9 cellular contexts compared by ENCODE assay signal in the genomic region with DNA sequence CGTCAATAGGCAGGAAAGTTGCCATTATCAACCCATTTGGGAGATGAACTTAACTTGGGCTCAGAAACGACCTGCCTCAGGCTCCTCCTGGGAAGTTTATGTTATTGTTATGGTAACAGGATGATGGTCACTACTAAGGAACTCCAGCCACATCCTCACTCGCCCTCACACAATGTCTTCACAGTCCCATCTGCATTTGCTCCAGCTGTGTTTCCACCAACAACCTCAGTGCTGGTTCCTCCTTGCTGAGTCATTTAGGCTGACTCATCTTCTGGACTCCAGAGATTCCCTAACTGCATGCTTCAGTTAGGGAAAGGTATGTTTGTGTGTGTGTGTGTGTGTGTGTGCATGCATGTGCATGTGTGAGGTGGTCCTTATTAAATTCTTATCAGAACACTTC.
A peak's percentile ranks its signal among the peaks of the same experiment; 100 is the strongest.
DNase-seq lines count a peak whose midpoint lies in the region; ATAC-seq and TF ChIP-seq lines count a peak whose summit lies in the region.
"Had no signal": no experiment of that assay in that cellular context is flagged by ENCODE, and none has a peak within 500 bp of the region (broad histone marks: within the 10 kb centered on the region; RNA-seq: fewer than 3 reads in every experiment).

No MANE protein-coding gene starts in this region.

- H3K27me3 Mint-ChIP-seq in activated T-helper 2 cell treated with anti-CD3 and anti-CD28 coated beads, Interferon-gamma antibody, Interleukin-2, Interleukin-4, amounts not matched to agents 10 μg/mL and 5 μg/mL and 100 μg/mL, durations not matched to agents 14 hours and 24 hours and 36 hours (ENCODE audit: low read depth), result no peaks in the 10 kb centered on the region

- TF ChIP-seq CTCF in epithelial cell of proximal tubule (conservative IDR thresholded peaks at IDR 0.05; ENCODE audit: low read depth, low read length), result no peak
- no peak for TF ChIP-seq CTCF in coronary artery (IDR thresholded peaks at IDR 0.05)

- intact Hi-C loops in activated T-helper 2 cell treated with anti-CD3 and anti-CD28 coated beads, Interferon-gamma antibody, Interleukin-2, Interleukin-4, amounts not matched to agents 10 μg/mL and 5 μg/mL and 100 μg/mL, durations not matched to agents 14 hours and 24 hours and 36 hours (cut with micrococcal nuclease), result no loop called here

- H3K4me3 ChIP-seq in epithelial cell of proximal tubule (ENCODE audit: low read depth, low read length), result no peak overlapping the region
- no peak overlapping the region for H3K4me3 ChIP-seq in coronary artery

- ATAC-seq in HG02571 (IDR thresholded peaks at IDR 0.05; ENCODE audit: unreplicated experiment), result no peak

- H3K27ac Mint-ChIP-seq in activated T-helper 2 cell treated with anti-CD3 and anti-CD28 coated beads, Interferon-gamma antibody, Interleukin-2, Interleukin-4, amounts not matched to agents 10 μg/mL and 5 μg/mL and 100 μg/mL, durations not matched to agents 14 hours and 24 hours and 36 hours, result no peak overlapping the region

- no peak overlapping the region for H3K4me3 Mint-ChIP-seq in activated T-helper 2 cell treated with anti-CD3 and anti-CD28 coated beads, Interferon-gamma antibody, Interleukin-2, Interleukin-4, amounts not matched to agents 10 μg/mL and 5 μg/mL and 100 μg/mL, durations not matched to agents 14 hours and 24 hours and 36 hours (ENCODE audit: low read depth)

- DNase-seq in CD1c-positive myeloid dendritic cell (ENCODE audit: extremely low spot score) (peak; percentile 66), OCI-M1 (lab: John Stamatoyannopoulos, UW) (peak; percentile 39), epithelial cell of proximal tubule (ENCODE audit: low read depth) (peak; percentile 100), myocyte (ENCODE audit: low read depth) (peak; percentile 96), coronary artery (ENCODE audit: low spot score) (no peak), NCI-H146 (lab: John Stamatoyannopoulos, UW) (no peak)
- DNase-seq in activated T-helper 2 cell treated with anti-CD3 and anti-CD28 coated beads, Interferon-gamma antibody, Interleukin-2, Interleukin-4, amounts not matched to agents 10 μg/mL and 5 μg/mL and 100 μg/mL, durations not matched to agents 14 hours and 24 hours and 36 hours (ENCODE audit: low spot score), result no peak
- DNase-seq: NCI-H524 treated with DMSO at 0.1 percent for 48 hours had no signal

- no peak overlapping the region for H3K27ac ChIP-seq in coronary artery

- peaks cover 5% of the 10 kb centered on the region for H3K9me3 Mint-ChIP-seq in activated T-helper 2 cell treated with anti-CD3 and anti-CD28 coated beads, Interferon-gamma antibody, Interleukin-2, Interleukin-4, amounts not matched to agents 10 μg/mL and 5 μg/mL and 100 μg/mL, durations not matched to agents 14 hours and 24 hours and 36 hours

- no peaks in the 10 kb centered on the region for H3K4me1 Mint-ChIP-seq in activated T-helper 2 cell treated with anti-CD3 and anti-CD28 coated beads, Interferon-gamma antibody, Interleukin-2, Interleukin-4, amounts not matched to agents 10 μg/mL and 5 μg/mL and 100 μg/mL, durations not matched to agents 14 hours and 24 hours and 36 hours (ENCODE audit: low read depth)

- H3K36me3 Mint-ChIP-seq in activated T-helper 2 cell treated with anti-CD3 and anti-CD28 coated beads, Interferon-gamma antibody, Interleukin-2, Interleukin-4, amounts not matched to agents 10 μg/mL and 5 μg/mL and 100 μg/mL, durations not matched to agents 14 hours and 24 hours and 36 hours (ENCODE audit: low read depth), result no peaks in the 10 kb centered on the region

Comparison
In these comparisons a context has a peak if more than half of its experiments do, and no peak if none do; other contexts are left out.
1. DNase-seq: peak in CD1c-positive myeloid dendritic cell (single experiment), OCI-M1 (single experiment), epithelial cell of proximal tubule (single experiment) and myocyte (single experiment); none in coronary artery (single experiment), activated T-helper 2 cell treated with anti-CD3 and anti-CD28 coated beads, Interferon-gamma antibody, Interleukin-2, Interleukin-4, amounts not matched to agents 10 μg/mL and 5 μg/mL and 100 μg/mL, durations not matched to agents 14 hours and 24 hours and 36 hours (single experiment) and NCI-H146 (single experiment).